Comparison of ENCODE assay signal across 1 cellular context in the genomic region with DNA sequence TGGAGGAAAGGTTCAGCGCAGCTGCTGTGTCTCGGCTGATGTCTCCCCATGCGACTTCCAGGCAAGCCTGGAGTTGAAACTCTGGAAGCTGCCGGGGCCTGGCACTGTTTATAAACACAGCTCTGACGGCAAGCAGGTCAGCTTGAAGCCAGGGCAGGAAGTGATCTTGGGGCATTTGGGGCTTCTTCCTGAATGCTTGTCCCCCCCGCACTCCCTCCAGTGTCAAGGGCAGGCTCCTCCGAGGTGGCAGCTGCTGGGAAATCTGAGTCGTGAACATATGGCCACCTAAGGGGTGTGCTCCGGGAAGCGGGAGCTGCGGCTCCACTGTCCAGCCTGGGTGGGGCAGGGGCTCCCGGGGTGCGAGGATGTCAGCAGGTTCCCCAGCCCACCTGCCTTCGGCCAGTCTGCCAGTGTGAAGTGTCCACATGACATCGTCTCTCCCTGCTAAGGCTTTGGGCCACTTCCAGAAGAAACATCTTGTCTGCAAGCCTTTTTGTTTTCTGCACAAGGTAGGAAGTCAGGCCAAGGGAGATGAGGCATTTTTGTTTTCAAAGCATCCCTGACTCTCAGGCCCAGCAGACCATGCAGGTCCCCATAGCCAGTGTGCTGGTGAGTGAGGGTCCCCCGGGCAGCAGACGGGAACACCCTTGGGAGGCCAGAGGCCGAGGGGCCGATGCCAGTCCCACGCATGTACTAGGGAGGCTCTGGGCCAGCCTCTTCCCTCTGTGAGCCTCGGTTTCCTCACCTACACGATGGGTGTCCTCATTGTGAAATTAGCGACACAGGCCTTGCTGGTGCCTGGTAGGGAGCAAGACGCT.
A peak's percentile ranks its signal among the peaks of the same experiment; 100 is the strongest.
TF ChIP-seq lines count a peak whose summit lies in the region.

No MANE protein-coding gene starts in this region.

TF ChIP-seq in IMR-90, 13 proteins besides CTCF, POLR2A, EP300 and RAD21:
- peak; percentile 58; the same call in 1 of the 2 replicates for TF ChIP-seq MXI1 (IDR thresholded peaks at IDR 0.05; ENCODE audit: borderline replicate concordance, low read depth, low read length)
- no peak for TF ChIP-seq NFE2L2 (IDR thresholded peaks at IDR 0.05; ENCODE audit: low read depth, low read length)
